Comparison of ENCODE assay signal across 38 cellular contexts in the genomic region with DNA sequence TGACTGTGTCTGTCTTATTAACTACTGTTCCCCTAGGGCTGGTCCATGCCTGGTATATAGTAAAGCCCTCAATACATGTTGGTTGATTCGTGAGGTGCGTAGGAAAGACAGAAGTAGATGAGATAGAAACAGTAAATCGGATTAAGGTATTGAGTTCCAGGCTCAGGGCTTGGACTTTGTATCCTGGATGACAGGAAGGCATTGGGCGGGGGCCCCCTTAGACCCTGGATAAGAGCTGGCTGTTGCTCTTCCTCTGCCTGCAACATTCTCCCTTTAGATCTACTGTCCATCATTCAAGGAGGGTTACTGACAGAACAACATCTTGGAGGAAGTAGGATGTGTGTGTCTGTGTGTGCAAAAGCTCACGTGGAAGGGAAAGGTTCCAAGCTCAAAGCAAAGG.
"Had no signal": no experiment of that assay in that cellular context is flagged by ENCODE, and none has a peak within 500 bp of the region (broad histone marks: within the 10 kb centered on the region; RNA-seq: fewer than 3 reads in every experiment).

No MANE protein-coding gene starts in this region.

- H3K4me3 ChIP-seq: adrenal gland, body of pancreas, esophagus muscularis mucosa, heart right ventricle, left lung, lower lobe of right lung, ovary, prostate gland, sigmoid colon, smooth muscle cell, upper lobe of left lung, vagina had no signal

- H3K36me3 ChIP-seq: adrenal gland, esophagus muscularis mucosa, heart right ventricle, left lung, lower lobe of right lung, ovary, prostate gland, sigmoid colon, upper lobe of left lung, vagina had no signal

- H3K9me3 Mint-ChIP-seq: activated CD4-positive, alpha-beta memory T cell treated with anti-CD3 and anti-CD28 coated beads for 36 hours; activated CD4-positive, alpha-beta T cell treated with anti-CD3 and anti-CD28 coated beads, Interleukin-2, amount 10 ng/mL, durations not matched to agents 24 days and 14 days; activated naive CD4-positive, alpha-beta T cell treated with anti-CD3 and anti-CD28 coated beads for 36 hours; activated naive CD8-positive, alpha-beta T cell treated with anti-CD3 and anti-CD28 coated beads for 36 hours; activated T-helper 1 cell treated with anti-CD3 and anti-CD28 coated beads, Interleukin-12 subunit alpha, Interleukin-12 subunit beta, Interleukin-2, Interleukin-4 antibody, amounts not matched to agents 30 ng/mL and 10 ng/mL and 1 ng/mL, durations not matched to agents 14 hours and 24 hours and 36 hours; natural killer cell treated with Interleukin-12 subunit alpha and Interleukin-12 subunit beta and Interleukin-15 and Interleukin-18, amount 100 ng/mL, for 72 hours; stimulated activated memory B cell treated with anti-CD40 and anti-IgM and Interleukin-4, amounts not matched to agents 10 μg/mL and 1 μg/mL and 100 μg/mL, for 72 hours; stimulated activated naive CD8-positive, alpha-beta T cell treated with anti-CD3 and anti-CD28 coated beads, Interleukin-15, amount 100 ng/mL, for 72 hours had no signal

- DNase-seq: activated CD4-positive, alpha-beta memory T cell treated with anti-CD3 and anti-CD28 coated beads for 36 hours; activated CD4-positive, alpha-beta T cell treated with anti-CD3 and anti-CD28 coated beads, Interleukin-2, amount 10 ng/mL, durations not matched to agents 24 days and 14 days; activated CD4-positive, CD25-positive, alpha-beta regulatory T cell treated with anti-CD3 and anti-CD28 coated beads, Interleukin-2, amount 50 U/mL, for 72 hours; activated CD8-positive, alpha-beta memory T cell treated with anti-CD3 and anti-CD28 coated beads, Interleukin-2, amount 50 U/mL, for 4 hours; activated effector memory CD4-positive, alpha-beta T cell treated with anti-CD3 and anti-CD28 coated beads, Interleukin-2, amount 50 U/mL, for 16 hours; activated naive CD4-positive, alpha-beta T cell treated with anti-CD3 and anti-CD28 coated beads for 36 hours; activated naive CD8-positive, alpha-beta T cell treated with anti-CD3 and anti-CD28 coated beads for 36 hours; activated T-cell treated with anti-CD3 and anti-CD28 coated beads, Interleukin-2, amount 50 U/mL, for 1 hour; adrenal gland; aorta; body of pancreas; dermis blood vessel endothelial cell; effector CD4-positive, alpha-beta T cell; heart right ventricle; kidney glomerular epithelial cell; left lung; mesendoderm; ovary; retina; sigmoid colon; stimulated activated CD4-positive, alpha-beta T cell treated with anti-CD3 and anti-CD28 coated beads, Interleukin-1b, Interleukin-23, amount 100 ng/mL, for 48 hours; stimulated activated CD4-positive, alpha-beta T cell treated with anti-CD3 and anti-CD28 coated beads, Interleukin-4, amount 100 ng/mL, for 4 hours; stimulated activated CD8-positive, alpha-beta memory T cell treated with anti-CD3 and anti-CD28 coated beads, Interleukin-4, amount 100 ng/mL, for 48 hours; stimulated activated naive CD8-positive, alpha-beta T cell treated with anti-CD3 and anti-CD28 coated beads, Interleukin-15, amount 100 ng/mL, for 72 hours; substantia nigra had no signal

- H3K36me3 Mint-ChIP-seq: activated CD4-positive, alpha-beta memory T cell treated with anti-CD3 and anti-CD28 coated beads for 36 hours; activated naive CD8-positive, alpha-beta T cell treated with anti-CD3 and anti-CD28 coated beads for 36 hours; natural killer cell treated with Interleukin-12 subunit alpha and Interleukin-12 subunit beta and Interleukin-15 and Interleukin-18, amount 100 ng/mL, for 72 hours; stimulated activated memory B cell treated with anti-CD40 and anti-IgM and Interleukin-4, amounts not matched to agents 10 μg/mL and 1 μg/mL and 100 μg/mL, for 72 hours had no signal

- H3K27me3 ChIP-seq: adrenal gland, body of pancreas, esophagus muscularis mucosa, foreskin keratinocyte, left lung, ovary, sigmoid colon, upper lobe of left lung, vagina had no signal

- H3K9me3 ChIP-seq: adrenal gland, body of pancreas, esophagus muscularis mucosa, heart right ventricle, left lung, lower lobe of right lung, ovary, prostate gland, sigmoid colon, upper lobe of left lung, vagina had no signal

- H3K27ac Mint-ChIP-seq: activated CD4-positive, alpha-beta memory T cell treated with anti-CD3 and anti-CD28 coated beads for 36 hours; activated CD4-positive, alpha-beta T cell treated with anti-CD3 and anti-CD28 coated beads, Interleukin-2, amount 10 ng/mL, durations not matched to agents 24 days and 14 days; activated naive CD4-positive, alpha-beta T cell treated with anti-CD3 and anti-CD28 coated beads for 36 hours; activated naive CD8-positive, alpha-beta T cell treated with anti-CD3 and anti-CD28 coated beads for 36 hours; activated T-helper 1 cell treated with anti-CD3 and anti-CD28 coated beads, Interleukin-12 subunit alpha, Interleukin-12 subunit beta, Interleukin-2, Interleukin-4 antibody, amounts not matched to agents 30 ng/mL and 10 ng/mL and 1 ng/mL, durations not matched to agents 14 hours and 24 hours and 36 hours; natural killer cell treated with Interleukin-12 subunit alpha and Interleukin-12 subunit beta and Interleukin-15 and Interleukin-18, amount 100 ng/mL, for 72 hours; stimulated activated memory B cell treated with anti-CD40 and anti-IgM and Interleukin-4, amounts not matched to agents 10 μg/mL and 1 μg/mL and 100 μg/mL, for 72 hours; stimulated activated naive CD8-positive, alpha-beta T cell treated with anti-CD3 and anti-CD28 coated beads, Interleukin-15, amount 100 ng/mL, for 72 hours had no signal

- H3K4me2 ChIP-seq: smooth muscle cell had no signal

- H3K27ac ChIP-seq: adrenal gland, body of pancreas, esophagus muscularis mucosa, foreskin keratinocyte, heart right ventricle, left lung, lower lobe of right lung, ovary, prostate gland, sigmoid colon, upper lobe of left lung, vagina, VCaP had no signal

- H3K4me3 Mint-ChIP-seq: activated CD4-positive, alpha-beta memory T cell treated with anti-CD3 and anti-CD28 coated beads for 36 hours; activated CD4-positive, alpha-beta T cell treated with anti-CD3 and anti-CD28 coated beads, Interleukin-2, amount 10 ng/mL, durations not matched to agents 24 days and 14 days; activated naive CD4-positive, alpha-beta T cell treated with anti-CD3 and anti-CD28 coated beads for 36 hours; activated naive CD8-positive, alpha-beta T cell treated with anti-CD3 and anti-CD28 coated beads for 36 hours; activated T-helper 1 cell treated with anti-CD3 and anti-CD28 coated beads, Interleukin-12 subunit alpha, Interleukin-12 subunit beta, Interleukin-2, Interleukin-4 antibody, amounts not matched to agents 30 ng/mL and 10 ng/mL and 1 ng/mL, durations not matched to agents 14 hours and 24 hours and 36 hours; natural killer cell treated with Interleukin-12 subunit alpha and Interleukin-12 subunit beta and Interleukin-15 and Interleukin-18, amount 100 ng/mL, for 72 hours; stimulated activated memory B cell treated with anti-CD40 and anti-IgM and Interleukin-4, amounts not matched to agents 10 μg/mL and 1 μg/mL and 100 μg/mL, for 72 hours; stimulated activated naive CD8-positive, alpha-beta T cell treated with anti-CD3 and anti-CD28 coated beads, Interleukin-15, amount 100 ng/mL, for 72 hours had no signal

- ATAC-seq: body of pancreas; heart right ventricle; natural killer cell treated with Interleukin-12 subunit alpha and Interleukin-12 subunit beta and Interleukin-15 and Interleukin-18, amount 100 ng/mL, for 72 hours; stimulated activated memory B cell treated with anti-CD40 and anti-IgM and Interleukin-4, amounts not matched to agents 10 μg/mL and 1 μg/mL and 100 μg/mL, for 72 hours; stimulated activated naive CD8-positive, alpha-beta T cell treated with anti-CD3 and anti-CD28 coated beads, Interleukin-15, amount 100 ng/mL, for 72 hours had no signal

- FAIRE-seq: colon, TTC549 had no signal
